ENCODE assay signal across 12 cellular contexts in the genomic region with DNA sequence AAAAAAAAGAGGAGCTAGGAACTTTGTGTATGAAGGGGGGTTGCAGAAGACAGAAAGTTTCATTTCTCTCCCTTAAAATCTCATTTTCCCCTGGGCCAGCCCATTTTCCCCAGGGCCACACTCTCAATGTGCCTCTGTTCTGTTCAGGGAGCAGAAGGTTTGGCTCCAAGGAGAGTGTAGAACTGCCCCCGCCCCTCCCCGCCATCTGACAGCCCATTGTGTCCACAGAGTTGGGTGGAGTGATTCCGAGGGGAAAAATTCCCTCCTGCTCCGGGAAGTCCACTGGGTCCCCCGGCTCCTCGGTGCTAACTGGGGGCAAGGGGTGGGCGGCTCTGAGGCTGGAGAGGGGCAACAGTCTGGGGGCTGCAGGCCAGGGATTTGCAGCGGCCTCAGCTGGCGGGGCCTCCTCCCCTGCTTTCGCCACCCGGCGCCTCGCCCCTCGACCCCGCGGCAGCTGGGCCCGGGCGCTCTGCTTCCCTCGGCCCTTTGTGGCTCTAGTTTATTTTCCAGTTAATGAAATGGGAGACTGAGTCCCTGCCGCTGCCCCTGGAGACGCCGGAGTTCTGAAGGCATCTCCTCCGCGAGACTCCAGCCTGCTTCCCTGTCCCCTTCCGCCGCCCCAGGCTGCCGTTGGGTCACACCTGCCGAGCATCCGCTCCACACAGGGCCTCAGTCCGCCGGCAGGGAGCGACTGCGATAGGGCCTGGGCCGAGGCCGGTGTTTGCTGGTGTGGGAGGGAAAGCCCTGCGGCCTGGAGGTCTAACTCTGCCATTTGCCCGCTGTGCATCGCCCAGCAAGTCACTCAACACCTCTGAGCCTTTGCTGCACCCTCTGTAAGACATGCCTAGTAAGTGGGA. TPM values are rescaled to one million over a fixed set of nuclear protein-coding genes. Genes with fewer than 3 reads are reported as not detected.
A peak's percentile ranks its signal among the peaks of the same experiment; 100 is the strongest.
DNase-seq lines count a peak whose midpoint lies in the region; ATAC-seq and TF ChIP-seq lines count a peak whose summit lies in the region.
"Had no signal": no experiment of that assay in that cellular context is flagged by ENCODE, and none has a peak within 500 bp of the region (broad histone marks: within the 10 kb centered on the region; RNA-seq: fewer than 3 reads in every experiment).

No MANE protein-coding gene starts in this region.

- H2BK15ac ChIP-seq in neuronal stem cell (ENCODE audit: low read length): peak overlapping the region; percentile 54

- H3K4me3 ChIP-seq in AG04449 (ENCODE audit: low read depth, low read length) (no peak overlapping the region), Panc1 (ENCODE audit: low read depth in 2 of 2, low read length in 2 of 2) (no peak overlapping the region), fibroblast of lung (replicated peaks in 1 of 4; ENCODE audit: control extremely low read depth in 1 of 4, insufficient read depth in 1 of 4, low read depth in 3 of 4, low read length in 4 of 4) (peak overlapping the region in 1 of 4 experiments; percentile 36), neuronal stem cell (ENCODE audit: low read length in 2 of 2) (no peak overlapping the region), MG63 (no peak overlapping the region)
- H3K4me3 ChIP-seq: BLaER1, pancreas had no signal

- peak overlapping the region; percentile 73 for H2AFZ ChIP-seq in fibroblast of lung (ENCODE audit: low read length)
- peak overlapping the region; percentile 49 for H2AFZ ChIP-seq in neuronal stem cell (ENCODE audit: low read length)

- no CpG with 5 or more reads among the region's 38 CpGs for WGBS in neuronal stem cell (ENCODE audit: extremely low coverage in 2 of 2, insufficient read length in 2 of 2, insufficient replicate concordance in 1 of 2), 2 donors

- no peak overlapping the region for H3K23ac ChIP-seq in neuronal stem cell (ENCODE audit: low read depth, low read length, poor library complexity)

- no peaks in the 10 kb centered on the region for H4K20me1 ChIP-seq in fibroblast of lung (ENCODE audit: control insufficient read depth, extremely low read depth, insufficient read depth, low read length)
- H4K20me1 ChIP-seq: BLaER1 had no signal

- CTCF ChIA-PET in AG04449 (lab: Yijun Ruan, JAX) (interaction anchor here (0.8 to 47.5 kb wide), 4 partner anchors 9 to 141 kb away, joined by 5 to 2279 read pairs (median 210); partner anchors contain the start of gene KIRREL1), Panc1 (lab: Charles Lee) (interaction anchor here (0.7 to 1.7 kb wide), 2 partner anchors 14 to 118 kb away, joined by 4 to 6 read pairs; no protein-coding TSS in a partner anchor)

- H3K9me3 ChIP-seq in Panc1 (ENCODE audit: control insufficient read depth, insufficient read depth, low read depth, low read length) (no peaks in the 10 kb centered on the region), fibroblast of lung (ENCODE audit: control insufficient read depth, insufficient read depth, low read depth, low read length) (no peaks in the 10 kb centered on the region), neuronal stem cell (replicated peaks in 1 of 2; ENCODE audit: control insufficient read depth in 2 of 2, insufficient read depth in 1 of 2, low read depth in 1 of 2, low read length in 2 of 2) (no peaks in the 10 kb centered on the region), MG63 (no peaks in the 10 kb centered on the region)
- H3K9me3 ChIP-seq: BLaER1, pancreas, tibial artery had no signal

- no peaks in the 10 kb centered on the region for H3K79me1 ChIP-seq in neuronal stem cell (ENCODE audit: low read depth, low read length)

- no peak overlapping the region for H3K4ac ChIP-seq in neuronal stem cell (ENCODE audit: low read length)

- ATAC-seq in Panc1 (peak; percentile 30; the same call in 1 of the 2 replicates), GM18907 (IDR thresholded peaks at IDR 0.05; ENCODE audit: unreplicated experiment) (no peak), HG02678 (IDR thresholded peaks at IDR 0.05; ENCODE audit: unreplicated experiment) (no peak)

- BruUV-seq in Panc1 (replicated peaks; lab: Mats Ljungman, UMichigan): no TSS peak

- H4K91ac ChIP-seq in neuronal stem cell (ENCODE audit: low read depth, low read length, poor library complexity): no peak overlapping the region

- intact Hi-C loops in Panc1 (cut with micrococcal nuclease; ENCODE audit: unreplicated experiment): no loop called here

- POLR2A ChIA-PET in AG04449 (lab: Yijun Ruan, JAX) (no interaction called here), Panc1 (lab: Charles Lee) (no interaction called here)

- peaks cover 5% of the 10 kb centered on the region; the same call in 1 of the 2 replicates for H3K27me3 ChIP-seq in Panc1 (ENCODE audit: control insufficient read depth, insufficient read depth, low read length)
- peaks cover 5% of the 10 kb centered on the region for H3K27me3 ChIP-seq in fibroblast of lung (ENCODE audit: control insufficient read depth, insufficient read depth, low read length)
- peaks cover 0 to 14% (median 2%) of the 10 kb centered on the region in 3 experiments for H3K27me3 ChIP-seq in neuronal stem cell (ENCODE audit: control insufficient read depth in 3 of 3, insufficient read depth in 3 of 3, low read depth in 1 of 3, low read length in 3 of 3)
- peaks cover 3% of the 10 kb centered on the region; the same call in 1 of the 2 replicates for H3K27me3 ChIP-seq in MG63
- H3K27me3 ChIP-seq: BLaER1, pancreas had no signal

- peak overlapping the region; percentile 69 for H3K18ac ChIP-seq in neuronal stem cell (ENCODE audit: low read length)

- no peak overlapping the region for H2BK120ac ChIP-seq in neuronal stem cell (ENCODE audit: low read depth, low read length)

- peak overlapping the region; percentile 51 for H3K4me2 ChIP-seq in fibroblast of lung (ENCODE audit: extremely low read depth, insufficient read depth, low read length)
- H3K4me2 ChIP-seq in neuronal stem cell (ENCODE audit: insufficient read depth, low read length, poor library complexity, severe bottlenecking): peak overlapping the region; percentile 52
- H3K4me2 ChIP-seq: BLaER1 had no signal

- no peak overlapping the region for H4K8ac ChIP-seq in neuronal stem cell (ENCODE audit: low read depth, low read length)

- peak overlapping the region; percentile 49 for H2AK5ac ChIP-seq in neuronal stem cell (ENCODE audit: low read depth, low read length)

- H3K79me2 ChIP-seq in fibroblast of lung (ENCODE audit: control insufficient read depth, insufficient read depth, low read length): no peaks in the 10 kb centered on the region

- no peak overlapping the region for H3K14ac ChIP-seq in neuronal stem cell (ENCODE audit: low read length)

- in situ Hi-C loops in Panc1 (cut with HindIII; ENCODE audit: low pct_unique_long_range_greater_than_20kb, low sequenced_read_pairs): no loop called here

- H3K36me3 ChIP-seq in Panc1 (ENCODE audit: control insufficient read depth, insufficient read depth, low read length) (no peaks in the 10 kb centered on the region), fibroblast of lung (ENCODE audit: control insufficient read depth, insufficient read depth, low read length) (no peaks in the 10 kb centered on the region), neuronal stem cell (replicated peaks in 1 of 2; ENCODE audit: control insufficient read depth in 2 of 2, insufficient read depth in 2 of 2, low read length in 2 of 2) (no peaks in the 10 kb centered on the region), MG63 (no peaks in the 10 kb centered on the region)
- H3K36me3 ChIP-seq: BLaER1, pancreas, tibial artery had no signal

- H2BK5ac ChIP-seq in neuronal stem cell (ENCODE audit: low read length): no peak overlapping the region

- TF ChIP-seq CTCF in AG04449 (IDR thresholded peaks at IDR 0.05; ENCODE audit: insufficient read depth, low read length, missing control alignments) (peak; percentile 4), Panc1 (IDR thresholded peaks at IDR 0.05) (no peak), fibroblast of lung (conservative IDR thresholded peaks at IDR 0.05 in 1 of 2, IDR thresholded peaks at IDR 0.05 in 1 of 2; ENCODE audit: low read depth in 1 of 2, low read length in 2 of 2) (no peak)

- no peak overlapping the region for H3K9ac ChIP-seq in fibroblast of lung (ENCODE audit: insufficient read depth, low read length)
- no peak overlapping the region for H3K9ac ChIP-seq in neuronal stem cell (ENCODE audit: low read depth, low read length, poor library complexity)
- H3K9ac ChIP-seq: BLaER1 had no signal

- no peaks in the 10 kb centered on the region for H3K4me1 ChIP-seq in Panc1 (ENCODE audit: control insufficient read depth, insufficient read depth, low read length)
- no peaks in the 10 kb centered on the region for H3K4me1 ChIP-seq in fibroblast of lung (ENCODE audit: control insufficient read depth, extremely low read depth, insufficient read depth, low read length)
- peaks cover 0 to 4% of the 10 kb centered on the region in 2 donors for H3K4me1 ChIP-seq in neuronal stem cell (ENCODE audit: control insufficient read depth in 2 of 2, insufficient read depth in 1 of 2, low read depth in 1 of 2, low read length in 2 of 2)
- H3K4me1 ChIP-seq: pancreas had no signal

- H3K27ac ChIP-seq in Panc1 (ENCODE audit: low read length) (no peak overlapping the region), fibroblast of lung (ENCODE audit: insufficient read depth, low read length) (no peak overlapping the region), neuronal stem cell (replicated peaks; ENCODE audit: low read length) (no peak overlapping the region)
- H3K27ac ChIP-seq: BLaER1, pancreas, tibial artery had no signal

- peak overlapping the region; percentile 78 for H2BK12ac ChIP-seq in neuronal stem cell (ENCODE audit: low read length)

- DNase-seq in AG04449 (ENCODE audit: low read depth, low spot score) (no peak), Panc1 (ENCODE audit: low read depth, low spot score) (no peak), fibroblast of lung (ENCODE audit: low read depth in 2 of 2) (no peak), neuronal stem cell (ENCODE audit: low spot score) (no peak), MG63 (no peak), AML-193 (lab: John Stamatoyannopoulos, UW) (no peak)
- DNase-seq: NCI-H2081, pancreas, tibial artery had no signal

RNA-seq across cellular contexts. Expression of gene KIRREL1, which starts 14.7 kb away (rescaled TPM):
- total RNA-seq in Panc1 (2021; ENCODE audit: unreplicated experiment) (145 TPM), fibroblast of lung (83.0 and 123 TPM in 2 replicates)
- polyA plus RNA-seq in Panc1 (2012; ENCODE audit: insufficient read length): 95.3 TPM
- polyA plus RNA-seq in fibroblast of lung: 42.2 and 55.5 TPM in 2 replicates
- 57.7 and 93.5 TPM in 2 replicates for polyA plus RNA-seq in fibroblast of lung (2012)
- 192 and 249 TPM in 2 replicates for polyA minus RNA-seq in fibroblast of lung (ENCODE audit: low replicate concordance)
- 45.3 TPM for polyA plus RNA-seq in neuronal stem cell (2013, experiment 1 of 2)
- 45.3 TPM for polyA plus RNA-seq in neuronal stem cell (2013, experiment 2 of 2)
- total RNA-seq in MG63 (2014; rRNA removed; shearing (Covaris generic); ENCODE audit: low replicate concordance): 25.3 and 26.3 TPM in 2 replicates
